10 cellular contexts compared by ENCODE assay signal in genomic region chr7:120052884-120053382, GRCh38.
A peak's percentile ranks its signal among the peaks of the same experiment; 100 is the strongest.
DNase-seq lines count a peak whose midpoint lies in the region; ATAC-seq, FAIRE-seq and TF ChIP-seq lines count a peak whose summit lies in the region.
"Had no signal": no experiment of that assay in that cellular context is flagged by ENCODE, and none has a peak within 500 bp of the region (broad histone marks: within the 10 kb centered on the region; RNA-seq: fewer than 3 reads in every experiment).

No MANE protein-coding gene starts in this region.

- peak overlapping the region; percentile 54; the same call in 1 of the 2 replicates for H3K4me2 ChIP-seq in IMR-90 (ENCODE audit: low read depth, low read length)

- peak overlapping the region; percentile 92; the same call in 1 of the 2 replicates for H3K56ac ChIP-seq in IMR-90 (ENCODE audit: extremely low read depth, insufficient read depth, low read length)

- no peaks in the 10 kb centered on the region for H3K27me3 Mint-ChIP-seq in type B pancreatic cell
- H3K27me3 Mint-ChIP-seq: brain had no signal

- no peaks in the 10 kb centered on the region for H4K20me1 ChIP-seq in IMR-90 (ENCODE audit: insufficient read depth, low read length)

- POLR2A ChIA-PET in IMR-90 (lab: Charles Lee; ENCODE audit: unreplicated experiment): no interaction called here

- TF ChIP-seq CTCF in IMR-90 (conservative IDR thresholded peaks at IDR 0.05; ENCODE audit: low read depth, low read length) (no peak), brain microvascular endothelial cell (IDR thresholded peaks at IDR 0.05; ENCODE audit: low read depth, low read length, missing control alignments) (no peak), kidney epithelial cell (IDR thresholded peaks at IDR 0.05; ENCODE audit: insufficient read depth, low read length, poor library complexity, severe bottlenecking) (no peak), type B pancreatic cell (conservative IDR thresholded peaks at IDR 0.05) (no peak)

- peak overlapping the region; percentile 97; the same call in 1 of the 2 replicates for H3K4ac ChIP-seq in IMR-90 (ENCODE audit: low read depth, low read length)

- H2AK9ac ChIP-seq in IMR-90 (replicated peaks; ENCODE audit: low read depth, low read length, poor library complexity): no peak overlapping the region

- H3K4me3 ChIP-seq in IMR-90 (ENCODE audit: insufficient read depth, low read depth, low read length) (no peak overlapping the region), brain microvascular endothelial cell (ENCODE audit: low read depth, low read length) (no peak overlapping the region), kidney epithelial cell (ENCODE audit: low read depth, low read length) (no peak overlapping the region)

- 0 out of 3 replicates have a peak overlapping the region, but pooled peaks have one; percentile 95 for H2BK15ac ChIP-seq in IMR-90 (ENCODE audit: low read depth, low read length)

- WGBS in IMR-90 (ENCODE audit: extremely low coverage in 2 of 2, insufficient read length in 1 of 2), 2 experiments: no CpG with 5 or more reads among the region's 9 CpGs

- H3K4me1 ChIP-seq in IMR-90 (ENCODE audit: control insufficient read depth, insufficient read depth, low read length): peaks cover 23% of the 10 kb centered on the region

- H3K4me1 Mint-ChIP-seq in type B pancreatic cell (ENCODE audit: unreplicated experiment): peaks cover 14% of the 10 kb centered on the region

- H3K27ac ChIP-seq in IMR-90 (ENCODE audit: insufficient read depth, low read length) (peak overlapping the region; percentile 99), brain microvascular endothelial cell (peak overlapping the region; percentile 87)
- H3K27ac ChIP-seq: VCaP had no signal

- in situ Hi-C loops in IMR-90 (cut with MboI; ENCODE audit: low sequenced_read_pairs): no loop called here
- in situ Hi-C loops in brain microvascular endothelial cell (cut with HindIII; ENCODE audit: low pct_ligation_motif_present, low sequenced_read_pairs): no loop called here

- peak overlapping the region; percentile 98; the same call in 1 of the 2 replicates for H3K23ac ChIP-seq in IMR-90 (ENCODE audit: low read depth, low read length)

- H3K36me3 ChIP-seq in IMR-90 (ENCODE audit: control insufficient read depth, insufficient read depth, low read length) (no peaks in the 10 kb centered on the region), brain microvascular endothelial cell (replicated peaks) (no peaks in the 10 kb centered on the region), kidney epithelial cell (ENCODE audit: control insufficient read depth, insufficient read depth, low read length) (no peaks in the 10 kb centered on the region)

- H2BK120ac ChIP-seq in IMR-90 (ENCODE audit: low read depth, low read length): peak overlapping the region; percentile 99

- peak overlapping the region; percentile 100 for H2BK5ac ChIP-seq in IMR-90 (ENCODE audit: low read depth, low read length, poor library complexity, severe bottlenecking)

- H3K27me3 ChIP-seq in IMR-90 (ENCODE audit: control insufficient read depth, insufficient read depth, low read length): no peaks in the 10 kb centered on the region
- no peaks in the 10 kb centered on the region for H3K27me3 ChIP-seq in brain microvascular endothelial cell (replicated peaks)
- H3K27me3 ChIP-seq in kidney epithelial cell (ENCODE audit: control insufficient read depth, insufficient read depth, low read length): no peaks in the 10 kb centered on the region

- H4K91ac ChIP-seq in IMR-90 (ENCODE audit: insufficient read depth, low read depth, low read length): peak overlapping the region; percentile 98

- H4K5ac ChIP-seq in IMR-90 (ENCODE audit: low read depth, low read length): peak overlapping the region; percentile 100; the same call in 1 of the 2 replicates

- ATAC-seq in IMR-90 (ENCODE audit: low read depth) (peak; percentile 89), HG02885 (IDR thresholded peaks at IDR 0.05; ENCODE audit: poor library complexity, unreplicated experiment) (no peak)
- ATAC-seq in stimulated activated naive CD8-positive, alpha-beta T cell treated with anti-CD3 and anti-CD28 coated beads, Interleukin-15, Interleukin-2, amounts not matched to agents 100 U/mL and 50 U/mL, for 24 hours: no peak

- H2AFZ ChIP-seq in IMR-90 (replicated peaks; ENCODE audit: low read length, poor library complexity): peak overlapping the region; percentile 5

- 0 out of 2 replicates have a peak, but pooled peaks cover 3% of the 10 kb centered on the region for H3K9me1 ChIP-seq in IMR-90 (ENCODE audit: insufficient read depth, low read length)

- H3K79me1 ChIP-seq in IMR-90 (ENCODE audit: low read depth in 1 of 2, low read length in 2 of 2): no peaks in the 10 kb centered on the region

- DNase-seq in IMR-90 (peak; percentile 99), brain microvascular endothelial cell (peak; percentile 84), kidney epithelial cell (ENCODE audit: low read depth) (peak; percentile 94), type B pancreatic cell (ENCODE audit: extremely low spot score, unreplicated experiment) (no peak), urothelium cell line (ENCODE audit: low spot score) (no peak)
- no peak for DNase-seq in stimulated activated naive CD8-positive, alpha-beta T cell treated with anti-CD3 and anti-CD28 coated beads, Interleukin-15, Interleukin-2, amounts not matched to agents 100 U/mL and 50 U/mL, for 24 hours
- DNase-seq: NCI-H2029 had no signal

- dilution Hi-C loops in IMR-90 (cut with HindIII; ENCODE audit: low sequenced_read_pairs, unreplicated experiment): no loop called here

- no peak for FAIRE-seq in urothelium cell line (lab: Jason Lieb, UNC)

- H3K14ac ChIP-seq in IMR-90 (replicated peaks; ENCODE audit: low read depth, low read length): peak overlapping the region; percentile 79

- no peak; the same call in 1 of the 2 replicates for TF ChIP-seq POLR2A in IMR-90 (IDR thresholded peaks at IDR 0.05; ENCODE audit: low read depth, low read length)

- peak overlapping the region; percentile 98; the same call in 1 of the 2 replicates for H2BK20ac ChIP-seq in IMR-90 (ENCODE audit: low read depth, low read length)

- H3K9me3 ChIP-seq in IMR-90 (ENCODE audit: control insufficient read depth, insufficient read depth, low read length): no peaks in the 10 kb centered on the region

- intact Hi-C loops in IMR-90 (cut with micrococcal nuclease): loop anchor here (2.0 to 10.0 kb wide), 4 partner anchors 28 to 220 kb away; partner anchors contain the start of gene KCND2

- peak overlapping the region; percentile 94 for H3K27ac Mint-ChIP-seq in type B pancreatic cell

- BruUV-seq in IMR-90 (replicated peaks; lab: Mats Ljungman, UMichigan): no TSS peak

- no peaks in the 10 kb centered on the region for H3K36me3 Mint-ChIP-seq in type B pancreatic cell
- H3K36me3 Mint-ChIP-seq: brain had no signal

- CTCF ChIA-PET in IMR-90 (lab: Yijun Ruan, JAX): no interaction called here

- H3K9me3 Mint-ChIP-seq in type B pancreatic cell: no peaks in the 10 kb centered on the region
- H3K9me3 Mint-ChIP-seq: brain had no signal

- H2AK5ac ChIP-seq in IMR-90 (ENCODE audit: low read depth, low read length): no peak overlapping the region

- H3K18ac ChIP-seq in IMR-90 (ENCODE audit: low read depth, low read length): peak overlapping the region; percentile 99

- H3K4me3 Mint-ChIP-seq in type B pancreatic cell: peak overlapping the region; percentile 70
- H3K4me3 Mint-ChIP-seq: brain had no signal

- no peak for TF ChIP-seq RAD21 in IMR-90 (IDR thresholded peaks at IDR 0.05; ENCODE audit: low read length)

- H3K9ac ChIP-seq in IMR-90 (ENCODE audit: low read depth, low read length): 0 out of 2 replicates have a peak overlapping the region, but pooled peaks have one; percentile 2

- peak overlapping the region; percentile 91 to 98 for H4K8ac ChIP-seq in IMR-90 (ENCODE audit: low read depth in 2 of 2, low read length in 2 of 2)

TF ChIP-seq in IMR-90, 13 proteins besides CTCF, POLR2A, EP300 and RAD21:
- TF ChIP-seq RCOR1 (IDR thresholded peaks at IDR 0.05; ENCODE audit: insufficient replicate concordance, low read length) (peak; percentile 76), USF2 (IDR thresholded peaks at IDR 0.05; ENCODE audit: low read depth, low read length) (no peak), MAZ (IDR thresholded peaks at IDR 0.05; ENCODE audit: borderline replicate concordance, low read depth, low read length) (no peak; the same call in 1 of the 2 replicates), MXI1 (IDR thresholded peaks at IDR 0.05; ENCODE audit: borderline replicate concordance, low read depth, low read length) (no peak), NFE2L2 (IDR thresholded peaks at IDR 0.05; ENCODE audit: low read depth, low read length) (peak; percentile 23; the same call in 1 of the 2 replicates), CEBPB (IDR thresholded peaks at IDR 0.05; ENCODE audit: low read depth, low read length) (peak; percentile 97), CHD1 (IDR thresholded peaks at IDR 0.05; ENCODE audit: low read depth, low read length) (no peak), SMC3 (IDR thresholded peaks at IDR 0.05; ENCODE audit: low read depth, low read length) (no peak), RFX5 (IDR thresholded peaks at IDR 0.05; ENCODE audit: low read depth, low read length) (peak; percentile 4; the same call in 1 of the 2 replicates), ELK1 (IDR thresholded peaks at IDR 0.05; ENCODE audit: borderline replicate concordance, low read depth, low read length) (no peak), FOS (IDR thresholded peaks at IDR 0.05; ENCODE audit: low read depth, low read length) (peak; percentile 55), BHLHE40 (IDR thresholded peaks at IDR 0.05; ENCODE audit: low read depth, low read length) (peak; percentile 59; the same call in 1 of the 2 replicates), MAFK (IDR thresholded peaks at IDR 0.05; ENCODE audit: low read depth, low read length) (no peak)

Comparison
In these comparisons a context has a peak if more than half of its experiments do, and no peak if none do; other contexts are left out.
1. DNase-seq: peak in IMR-90 (single experiment), brain microvascular endothelial cell (single experiment) and kidney epithelial cell (single experiment); none in type B pancreatic cell (single experiment), urothelium cell line (single experiment) and stimulated activated naive CD8-positive, alpha-beta T cell treated with anti-CD3 and anti-CD28 coated beads, Interleukin-15, Interleukin-2, amounts not matched to agents 100 U/mL and 50 U/mL, for 24 hours (single experiment).